8 cellular contexts compared by ENCODE assay signal in the genomic region with DNA sequence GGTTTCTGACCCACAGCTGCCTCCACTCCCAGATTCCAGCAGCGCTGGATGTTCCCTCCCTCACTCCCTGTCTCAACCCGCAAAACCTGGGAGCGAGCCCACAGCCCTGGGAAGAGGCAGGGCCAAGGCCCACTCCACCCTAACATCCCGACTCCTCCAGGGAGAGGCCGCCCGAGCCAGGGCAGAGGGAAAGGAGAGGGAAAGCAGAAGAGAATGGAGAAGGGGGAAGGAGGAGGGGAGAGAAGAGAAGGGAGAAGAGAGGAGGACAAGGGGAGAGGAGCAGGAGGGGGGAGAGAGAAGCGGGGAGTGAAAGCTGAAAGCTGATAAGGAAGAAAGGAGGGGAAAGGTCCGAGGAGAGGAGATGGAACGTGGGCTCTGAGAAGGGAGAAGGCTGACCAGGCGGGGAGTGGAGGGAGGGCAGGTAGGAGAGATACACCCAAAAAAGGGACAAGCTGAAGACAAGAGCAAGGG.
DNase-seq lines count a peak whose midpoint lies in the region; ATAC-seq and TF ChIP-seq lines count a peak whose summit lies in the region.

No MANE protein-coding gene starts in this region.

- no peak overlapping the region for H3K23ac ChIP-seq in mesenchymal stem cell (ENCODE audit: low read length in 2 of 2)

- H3K4me3 ChIP-seq in colonic mucosa (peak overlapping the region; percentile 23), mesenchymal stem cell (ENCODE audit: insufficient read depth in 1 of 2, low read depth in 1 of 2, low read length in 2 of 2) (peak overlapping the region in 1 of 2 experiments; percentile 73), urinary bladder (ENCODE audit: low read depth, low read length) (peak overlapping the region; percentile 33)

- no peak overlapping the region for H2BK15ac ChIP-seq in mesenchymal stem cell (ENCODE audit: low read depth, poor library complexity, severe bottlenecking)

- no peak for TF ChIP-seq CTCF in colonic mucosa (IDR thresholded peaks at IDR 0.05)

- H3K27ac Mint-ChIP-seq in activated naive CD4-positive, alpha-beta T cell treated with anti-CD3 and anti-CD28 coated beads, Interleukin-2, amount 50 U/mL, for 24 hours, result no peak overlapping the region

- no peak for DNase-seq in activated naive CD4-positive, alpha-beta T cell (lab: John Stamatoyannopoulos, UW)
- DNase-seq in colonic mucosa, result peak; percentile 27
- DNase-seq in mesenchymal stem cell, result no peak
- no peak for DNase-seq in NOMO-1 (lab: John Stamatoyannopoulos, UW; ENCODE audit: unreplicated experiment in 2 of 2)
- DNase-seq in putamen (ENCODE audit: low spot score), result no peak

- H3K4me1 ChIP-seq in colonic mucosa (no peaks in the 10 kb centered on the region), mesenchymal stem cell (ENCODE audit: control insufficient read depth, insufficient read depth, low read depth, low read length) (peaks cover 5% of the 10 kb centered on the region), urinary bladder (ENCODE audit: insufficient read depth) (no peaks in the 10 kb centered on the region)

- H3K27ac ChIP-seq in colonic mucosa (no peak overlapping the region), mesenchymal stem cell (ENCODE audit: low read length, poor library complexity, severe bottlenecking) (no peak overlapping the region), urinary bladder (ENCODE audit: low read depth) (no peak overlapping the region)

- H2BK5ac ChIP-seq in mesenchymal stem cell (ENCODE audit: low read depth, low read length, poor library complexity, severe bottlenecking), result no peak overlapping the region

- H3K18ac ChIP-seq in mesenchymal stem cell (ENCODE audit: low read depth in 1 of 2, low read length in 2 of 2), result no peak overlapping the region

- H3K27me3 Mint-ChIP-seq in activated naive CD4-positive, alpha-beta T cell treated with anti-CD3 and anti-CD28 coated beads, Interleukin-2, amount 50 U/mL, for 24 hours, result no peaks in the 10 kb centered on the region

- H3K4ac ChIP-seq in mesenchymal stem cell (ENCODE audit: low read depth in 1 of 2, low read length in 2 of 2), result no peak overlapping the region

- no peaks in the 10 kb centered on the region for H3K79me1 ChIP-seq in mesenchymal stem cell (replicated peaks; ENCODE audit: low read length, poor library complexity, severe bottlenecking)

- no peaks in the 10 kb centered on the region for H3K9me3 Mint-ChIP-seq in activated naive CD4-positive, alpha-beta T cell treated with anti-CD3 and anti-CD28 coated beads, Interleukin-2, amount 50 U/mL, for 24 hours

- no peak overlapping the region for H2AFZ ChIP-seq in mesenchymal stem cell (ENCODE audit: low read depth, low read length)

- no peaks in the 10 kb centered on the region for H3K36me3 Mint-ChIP-seq in activated naive CD4-positive, alpha-beta T cell treated with anti-CD3 and anti-CD28 coated beads, Interleukin-2, amount 50 U/mL, for 24 hours

- WGBS in mesenchymal stem cell, result 32% methylated on average over 4 of the region's 10 CpGs
- WGBS in urinary bladder, result 12% methylated on average over 10 of the region's 10 CpGs

- no peaks in the 10 kb centered on the region for H3K4me1 Mint-ChIP-seq in activated naive CD4-positive, alpha-beta T cell treated with anti-CD3 and anti-CD28 coated beads, Interleukin-2, amount 50 U/mL, for 24 hours

- H3K9ac ChIP-seq in colonic mucosa (ENCODE audit: low read depth in 2 of 2, low read length in 2 of 2) (peak overlapping the region in 1 of 2 donors; percentile 6), mesenchymal stem cell (ENCODE audit: low read length) (peak overlapping the region; percentile 59)

- intact Hi-C loops in colonic mucosa (cut with DNase I), result loop anchor here (10.0 kb wide), 2 partner anchors 151 to 551 kb away; no protein-coding TSS in a partner anchor

- no peaks in the 10 kb centered on the region for H3K9me3 ChIP-seq in colonic mucosa
- no peaks in the 10 kb centered on the region for H3K9me3 ChIP-seq in mesenchymal stem cell (ENCODE audit: control insufficient read depth, low read length)

- H3K36me3 ChIP-seq in colonic mucosa (no peaks in the 10 kb centered on the region), mesenchymal stem cell (ENCODE audit: control insufficient read depth in 1 of 2, insufficient read depth in 2 of 2, low read depth in 1 of 2, low read length in 2 of 2) (no peaks in the 10 kb centered on the region), urinary bladder (ENCODE audit: insufficient read depth) (no peaks in the 10 kb centered on the region)

- H2AK5ac ChIP-seq in mesenchymal stem cell (ENCODE audit: low read length, severe bottlenecking), result no peak overlapping the region

- ATAC-seq in GM21619 (IDR thresholded peaks at IDR 0.05; ENCODE audit: unreplicated experiment), result no peak

- peak overlapping the region; percentile 7 for H3K4me3 Mint-ChIP-seq in activated naive CD4-positive, alpha-beta T cell treated with anti-CD3 and anti-CD28 coated beads, Interleukin-2, amount 50 U/mL, for 24 hours

- no peak overlapping the region for H3K14ac ChIP-seq in mesenchymal stem cell (ENCODE audit: low read length in 2 of 2)

- no peak overlapping the region for H4K91ac ChIP-seq in mesenchymal stem cell (ENCODE audit: low read length)

- peak overlapping the region; percentile 75 for H3K4me2 ChIP-seq in mesenchymal stem cell (ENCODE audit: low read length, poor library complexity, severe bottlenecking)

- no peak overlapping the region for H4K8ac ChIP-seq in mesenchymal stem cell (ENCODE audit: low read length)

- no peak overlapping the region for H2BK120ac ChIP-seq in mesenchymal stem cell (ENCODE audit: low read depth, low read length)

- H3K27me3 ChIP-seq in colonic mucosa (no peaks in the 10 kb centered on the region), mesenchymal stem cell (ENCODE audit: control insufficient read depth in 1 of 2, insufficient read depth in 1 of 2, low read length in 2 of 2) (peaks cover 14 to 81% of the 10 kb centered on the region in 2 experiments)

- H2BK12ac ChIP-seq in mesenchymal stem cell (ENCODE audit: low read length in 2 of 2), result peak overlapping the region in 1 of 2 experiments; percentile 31
